ENCODE assay signal across 14 cellular contexts in genomic region chr7:2233876-2234275, GRCh38. TPM values are rescaled to one million over a fixed set of nuclear protein-coding genes. Genes with fewer than 3 reads are reported as not detected.
DNase-seq lines count a peak whose midpoint lies in the region; ATAC-seq and TF ChIP-seq lines count a peak whose summit lies in the region.
"Had no signal": no experiment of that assay in that cellular context is flagged by ENCODE, and none has a peak within 500 bp of the region (broad histone marks: within the 10 kb centered on the region; RNA-seq: fewer than 3 reads in every experiment).

No MANE protein-coding gene starts in this region.

- peak overlapping the region in 1 of 4 donors; percentile 6 for H3K27ac ChIP-seq in tibial nerve

- no peak for TF ChIP-seq EP300 in tibial nerve (IDR thresholded peaks at IDR 0.05)

- no peaks in the 10 kb centered on the region for H3K9me3 Mint-ChIP-seq in activated T-cell treated with anti-CD3 and anti-CD28 coated beads, Interleukin-2, amount 50 U/mL, for 24 hours
- H3K9me3 Mint-ChIP-seq in activated B cell treated with CpG ODN at 0.5 μM for 24 hours (no peaks in the 10 kb centered on the region), endothelial cell (ENCODE audit: unreplicated experiment) (no peaks in the 10 kb centered on the region)
- no peaks in the 10 kb centered on the region for H3K9me3 Mint-ChIP-seq in stimulated activated effector memory CD8-positive, alpha-beta T cell treated with anti-CD3 and anti-CD28 coated beads, Interleukin-12 subunit alpha, Interleukin-12 subunit beta, amount 100 ng/mL, for 72 hours

- WGBS in tibial nerve, 2 donors = 61 to 67% methylated on average over 6 of the region's 6 CpGs

- intact Hi-C loops in activated B cell treated with CpG ODN at 0.5 μM for 24 hours (cut with micrococcal nuclease) = loop anchor here (2.0 to 10.0 kb wide), 5 partner anchors 121 to 811 kb away; partner anchors contain the start of genes CARD11, EIF3B and TTYH3

- H3K9me3 ChIP-seq in tibial nerve = no peaks in the 10 kb centered on the region
- H3K9me3 ChIP-seq: psoas muscle had no signal

- H3K27ac Mint-ChIP-seq in activated T-cell treated with anti-CD3 and anti-CD28 coated beads, Interleukin-2, amount 50 U/mL, for 24 hours = peak overlapping the region; percentile 55
- no peak overlapping the region for H3K27ac Mint-ChIP-seq in activated B cell treated with CpG ODN at 0.5 μM for 24 hours
- H3K27ac Mint-ChIP-seq in endothelial cell (ENCODE audit: unreplicated experiment) = peak overlapping the region; percentile 82
- no peak overlapping the region for H3K27ac Mint-ChIP-seq in stimulated activated effector memory CD8-positive, alpha-beta T cell treated with anti-CD3 and anti-CD28 coated beads, Interleukin-12 subunit alpha, Interleukin-12 subunit beta, amount 100 ng/mL, for 72 hours

- peaks cover 0 to 61% (median 12%) of the 10 kb centered on the region in 3 donors for H3K36me3 ChIP-seq in tibial nerve

- CTCF ChIA-PET in activated B cell treated with CpG ODN at 0.5 μM for 24 hours (lab: Charles Lee) = no interaction called here

- H3K4me3 ChIP-seq in tibial nerve = no peak overlapping the region

- H3K4me1 ChIP-seq in tibial nerve = peaks cover 0 to 37% (median 17%) of the 10 kb centered on the region in 4 donors

- peaks cover 81% of the 10 kb centered on the region for H3K36me3 Mint-ChIP-seq in activated T-cell treated with anti-CD3 and anti-CD28 coated beads, Interleukin-2, amount 50 U/mL, for 24 hours (ENCODE audit: low read depth)
- peaks cover 48% of the 10 kb centered on the region for H3K36me3 Mint-ChIP-seq in activated B cell treated with CpG ODN at 0.5 μM for 24 hours (ENCODE audit: low read depth)
- peaks cover 18% of the 10 kb centered on the region for H3K36me3 Mint-ChIP-seq in endothelial cell (ENCODE audit: low read depth, unreplicated experiment)
- peaks cover 73% of the 10 kb centered on the region for H3K36me3 Mint-ChIP-seq in stimulated activated effector memory CD8-positive, alpha-beta T cell treated with anti-CD3 and anti-CD28 coated beads, Interleukin-12 subunit alpha, Interleukin-12 subunit beta, amount 100 ng/mL, for 72 hours

- DNase-seq in activated T-cell treated with anti-CD3 and anti-CD28 coated beads, Interleukin-2, amount 50 U/mL, for 24 hours = no peak
- no peak for DNase-seq in activated T-cell treated with anti-CD3 and anti-CD28 coated beads for 4 hours
- no peak for DNase-seq in activated B cell treated with CpG ODN at 0.5 μM for 24 hours
- no peak for DNase-seq in endothelial cell (ENCODE audit: low spot score)
- no peak for DNase-seq in stimulated activated effector memory CD8-positive, alpha-beta T cell treated with anti-CD3 and anti-CD28 coated beads, Interleukin-12 subunit alpha, Interleukin-12 subunit beta, amount 100 ng/mL, for 72 hours (ENCODE audit: low spot score in 2 of 2)
- no peak for DNase-seq in tibial nerve (ENCODE audit: low spot score in 2 of 2)
- DNase-seq: activated CD8-positive, alpha-beta memory T cell treated with anti-CD3 and anti-CD28 coated beads, Interleukin-2, amount 50 U/mL, for 48 hours; DMS79 treated with DMSO at 0.1 percent for 48 hours; mammary epithelial cell; NCI-H1092; psoas muscle; T-helper 9 cell had no signal

- no peak for TF ChIP-seq POLR2A in tibial nerve (IDR thresholded peaks at IDR 0.05)

- POLR2A ChIA-PET in activated B cell treated with CpG ODN at 0.5 μM for 24 hours (lab: Charles Lee) = interaction anchor here (0.6 to 2.6 kb wide), 3 partner anchors 15 to 120 kb away, joined by 4 to 15 read pairs (median 7); partner anchors contain the start of gene EIF3B

- no peaks in the 10 kb centered on the region for H3K27me3 ChIP-seq in tibial nerve

- H3K4me3 Mint-ChIP-seq in activated T-cell treated with anti-CD3 and anti-CD28 coated beads, Interleukin-2, amount 50 U/mL, for 24 hours = peak overlapping the region; percentile 46
- peak overlapping the region; percentile 66 for H3K4me3 Mint-ChIP-seq in activated B cell treated with CpG ODN at 0.5 μM for 24 hours
- H3K4me3 Mint-ChIP-seq in endothelial cell (ENCODE audit: unreplicated experiment) = peak overlapping the region; percentile 83
- H3K4me3 Mint-ChIP-seq in stimulated activated effector memory CD8-positive, alpha-beta T cell treated with anti-CD3 and anti-CD28 coated beads, Interleukin-12 subunit alpha, Interleukin-12 subunit beta, amount 100 ng/mL, for 72 hours = peak overlapping the region; percentile 83

- peaks cover 36% of the 10 kb centered on the region for H3K4me1 Mint-ChIP-seq in activated T-cell treated with anti-CD3 and anti-CD28 coated beads, Interleukin-2, amount 50 U/mL, for 24 hours (ENCODE audit: low read depth)
- H3K4me1 Mint-ChIP-seq in activated B cell treated with CpG ODN at 0.5 μM for 24 hours (peaks cover 68% of the 10 kb centered on the region), endothelial cell (ENCODE audit: unreplicated experiment) (peaks cover 20% of the 10 kb centered on the region)
- H3K4me1 Mint-ChIP-seq in stimulated activated effector memory CD8-positive, alpha-beta T cell treated with anti-CD3 and anti-CD28 coated beads, Interleukin-12 subunit alpha, Interleukin-12 subunit beta, amount 100 ng/mL, for 72 hours = peaks cover 37% of the 10 kb centered on the region

- H3K27me3 Mint-ChIP-seq in activated T-cell treated with anti-CD3 and anti-CD28 coated beads, Interleukin-2, amount 50 U/mL, for 24 hours = no peaks in the 10 kb centered on the region
- H3K27me3 Mint-ChIP-seq in activated B cell treated with CpG ODN at 0.5 μM for 24 hours = no peaks in the 10 kb centered on the region
- peaks cover 8% of the 10 kb centered on the region for H3K27me3 Mint-ChIP-seq in endothelial cell (ENCODE audit: unreplicated experiment)

- no peak for ATAC-seq in activated B cell treated with CpG ODN at 0.5 μM for 24 hours (ENCODE audit: low read depth)
- ATAC-seq in stimulated activated effector memory CD8-positive, alpha-beta T cell treated with anti-CD3 and anti-CD28 coated beads, Interleukin-12 subunit alpha, Interleukin-12 subunit beta, amount 100 ng/mL, for 72 hours = no peak
- ATAC-seq in HG02678 (IDR thresholded peaks at IDR 0.05; ENCODE audit: unreplicated experiment) = no peak
- no peak for ATAC-seq in GM21619 (IDR thresholded peaks at IDR 0.05; ENCODE audit: unreplicated experiment)

- TF ChIP-seq CTCF in activated B cell treated with CpG ODN at 0.5 μM for 24 hours (IDR thresholded peaks at IDR 0.05) = no peak
- TF ChIP-seq CTCF in endothelial cell (IDR thresholded peaks at IDR 0.05; ENCODE audit: unreplicated experiment) = no peak
- no peak for TF ChIP-seq CTCF in tibial nerve (IDR thresholded peaks at IDR 0.05)

RNA-seq across cellular contexts. Expression of gene MAD1L1, which starts 1.1 kb away (rescaled TPM):
- total RNA-seq in activated B cell treated with CpG ODN at 0.5 μM for 24 hours (54.6 and 65.7 TPM in 2 replicates), endothelial cell (ENCODE audit: unreplicated experiment) (43.3 TPM), tibial nerve (100 to 1,000 TPM in 1 of 4 donors, 10 to 100 TPM in 3; 60.3 to 149 (median 73.7) TPM)

RNA-seq across cellular contexts. Expression of gene MRM2, which starts 8.1 kb away (rescaled TPM):
- 35.3 and 36.5 TPM in 2 replicates for total RNA-seq in activated B cell treated with CpG ODN at 0.5 μM for 24 hours
- 19.1 TPM for total RNA-seq in endothelial cell (ENCODE audit: unreplicated experiment)
- 10 to 100 TPM; 13.4 to 24.7 (median 15.8) TPM for total RNA-seq in tibial nerve

RNA-seq across cellular contexts. Expression of gene NUDT1, which starts 8.2 kb away (rescaled TPM):
- total RNA-seq in activated B cell treated with CpG ODN at 0.5 μM for 24 hours = 38.0 and 42.6 TPM in 2 replicates
- 14.2 TPM for total RNA-seq in endothelial cell (ENCODE audit: unreplicated experiment)
- total RNA-seq in tibial nerve = 10 to 100 TPM; 12.9 to 37.6 (median 26.6) TPM

Comparison
In these comparisons a context has a peak if more than half of its experiments do, and no peak if none do; other contexts are left out.
1. H3K27ac Mint-ChIP-seq: peak in activated T-cell treated with anti-CD3 and anti-CD28 coated beads, Interleukin-2, amount 50 U/mL, for 24 hours (single experiment) and endothelial cell (single experiment); none in activated B cell treated with CpG ODN at 0.5 μM for 24 hours (single experiment) and stimulated activated effector memory CD8-positive, alpha-beta T cell treated with anti-CD3 and anti-CD28 coated beads, Interleukin-12 subunit alpha, Interleukin-12 subunit beta, amount 100 ng/mL, for 72 hours (single experiment).
2. Peak in every context shown above with its lines, with median percentiles within 50 percentile points of each other: H3K4me3 Mint-ChIP-seq.